Comparison of ENCODE assay signal across 18 cellular contexts in the genomic region with DNA sequence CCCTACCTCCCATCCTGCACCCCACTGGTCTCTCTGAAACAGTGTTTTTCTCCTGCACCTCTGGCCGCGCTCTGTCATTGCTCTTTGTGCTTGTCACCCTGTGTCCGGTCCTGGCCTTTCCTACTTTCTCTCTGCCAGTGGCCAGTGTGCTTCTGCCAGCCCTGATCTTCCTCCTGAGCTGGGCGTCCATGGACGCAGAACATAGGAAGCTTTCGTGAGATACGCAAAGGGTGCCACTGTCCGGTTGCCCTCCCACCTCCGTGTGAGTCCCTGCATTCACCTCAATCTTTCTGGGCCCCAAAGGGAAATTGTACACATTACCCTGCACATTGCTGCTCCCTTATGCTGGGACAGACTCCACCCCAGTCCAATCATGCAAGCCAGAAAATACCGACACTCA.
DNase-seq lines count a peak whose midpoint lies in the region; ATAC-seq, FAIRE-seq and TF ChIP-seq lines count a peak whose summit lies in the region.
"Had no signal": no experiment of that assay in that cellular context is flagged by ENCODE, and none has a peak within 500 bp of the region (broad histone marks: within the 10 kb centered on the region; RNA-seq: fewer than 3 reads in every experiment).

No MANE protein-coding gene starts in this region.

- H3K23ac ChIP-seq in trophoblast cell (ENCODE audit: low read length): no peak overlapping the region

- no peak overlapping the region for H3K4me3 ChIP-seq in trophoblast cell (ENCODE audit: low read depth, low read length)
- no peak overlapping the region for H3K4me3 ChIP-seq in kidney (ENCODE audit: low read length in 2 of 2)

- no peaks in the 10 kb centered on the region for H3K9me3 Mint-ChIP-seq in chondrocyte (ENCODE audit: low read depth)
- H3K9me3 Mint-ChIP-seq: CD4-positive, alpha-beta memory T cell had no signal

- peaks cover 3% of the 10 kb centered on the region for H3K9me3 ChIP-seq in trophoblast cell (ENCODE audit: insufficient read depth, low read depth, low read length)
- no peaks in the 10 kb centered on the region for H3K9me3 ChIP-seq in kidney (ENCODE audit: control insufficient read depth in 1 of 2, low read length in 2 of 2)

- H3K4me1 ChIP-seq in trophoblast cell (ENCODE audit: control insufficient read depth in 1 of 2, insufficient read depth in 2 of 2, low read length in 2 of 2) (no peaks in the 10 kb centered on the region), kidney (ENCODE audit: control insufficient read depth in 1 of 2, insufficient read depth in 1 of 2, low read depth in 1 of 2, low read length in 2 of 2) (no peaks in the 10 kb centered on the region)

- H3K18ac ChIP-seq in trophoblast cell (ENCODE audit: low read length): no peak overlapping the region

- no CpG with 5 or more reads among the region's 10 CpGs for WGBS in trophoblast cell (ENCODE audit: extremely low coverage, insufficient coverage, insufficient read length)

- H3K27me3 Mint-ChIP-seq in chondrocyte (ENCODE audit: low read depth): no peaks in the 10 kb centered on the region
- H3K27me3 Mint-ChIP-seq: CD4-positive, alpha-beta memory T cell had no signal

- no peak overlapping the region for H3K9ac ChIP-seq in trophoblast cell (ENCODE audit: low read length)
- no peak overlapping the region for H3K9ac ChIP-seq in kidney (ENCODE audit: low read length in 2 of 2)

- no peak for FAIRE-seq in kidney (lab: Jason Lieb, UNC)
- FAIRE-seq: GM12891, GM18507, H54 had no signal

- DNase-seq in chondrocyte (ENCODE audit: low spot score) (peak; percentile 67), mesenteric fat pad (ENCODE audit: low spot score) (peak; percentile 72), sciatic nerve (ENCODE audit: low spot score) (peak; percentile 37), trophoblast cell (no peak), kidney (no peak)
- DNase-seq: C1 segment of cervical spinal cord; Calu3; CD4-positive, alpha-beta memory T cell; COR-L47; DMS53; DMS79 treated with DMSO at 0.1 percent for 48 hours; GF-D8; GOT3; HCEC 1CT had no signal

- H4K91ac ChIP-seq in trophoblast cell (ENCODE audit: low read depth, low read length): no peak overlapping the region

- no peak overlapping the region for H4K12ac ChIP-seq in trophoblast cell (ENCODE audit: low read depth, low read length)

- H3K36me3 Mint-ChIP-seq in chondrocyte (ENCODE audit: low read depth): no peaks in the 10 kb centered on the region
- H3K36me3 Mint-ChIP-seq: CD4-positive, alpha-beta memory T cell had no signal

- H3K36me3 ChIP-seq in trophoblast cell (ENCODE audit: control insufficient read depth in 1 of 2, insufficient read depth in 2 of 2, low read length in 2 of 2) (no peaks in the 10 kb centered on the region), kidney (ENCODE audit: control insufficient read depth in 1 of 2, insufficient read depth in 2 of 2, low read length in 2 of 2) (no peaks in the 10 kb centered on the region)

- no peaks in the 10 kb centered on the region for H3K79me2 ChIP-seq in trophoblast cell (ENCODE audit: control insufficient read depth, insufficient read depth, low read length, poor library complexity)

- H2BK12ac ChIP-seq in trophoblast cell (ENCODE audit: low read length): no peak overlapping the region

- no peak overlapping the region for H2BK120ac ChIP-seq in trophoblast cell (ENCODE audit: insufficient read depth, low read length, poor library complexity)

- no peak overlapping the region for H3K4me3 Mint-ChIP-seq in chondrocyte (ENCODE audit: unreplicated experiment)
- H3K4me3 Mint-ChIP-seq: CD4-positive, alpha-beta memory T cell had no signal

- intact Hi-C loops in sciatic nerve (cut with DNase I): no loop called here
- intact Hi-C loops in kidney (cut with DNase I): no loop called here

- TF ChIP-seq CTCF in chondrocyte (IDR thresholded peaks at IDR 0.05) (no peak), kidney (IDR thresholded peaks at IDR 0.05; ENCODE audit: borderline replicate concordance, extremely low read depth, insufficient read depth) (no peak)

- H2AFZ ChIP-seq in trophoblast cell (ENCODE audit: insufficient read depth, low read length, poor library complexity): no peak overlapping the region

- no peaks in the 10 kb centered on the region for H3K27me3 ChIP-seq in trophoblast cell (ENCODE audit: insufficient read depth, low read length)

- no peak overlapping the region for H3K4ac ChIP-seq in trophoblast cell (ENCODE audit: low read depth, low read length)

- H2BK5ac ChIP-seq in trophoblast cell (ENCODE audit: low read depth, low read length, poor library complexity): no peak overlapping the region

- H3K27ac Mint-ChIP-seq in chondrocyte (ENCODE audit: unreplicated experiment): no peak overlapping the region
- H3K27ac Mint-ChIP-seq: CD4-positive, alpha-beta memory T cell had no signal

- no peaks in the 10 kb centered on the region for H3K79me1 ChIP-seq in trophoblast cell (ENCODE audit: low read length)

- H3K27ac ChIP-seq in trophoblast cell (ENCODE audit: low read depth, low read length): no peak overlapping the region
- no peak overlapping the region for H3K27ac ChIP-seq in kidney (ENCODE audit: low read depth in 2 of 2, low read length in 2 of 2)

- ATAC-seq in sciatic nerve: no peak
- no peak for ATAC-seq in HG03045 (IDR thresholded peaks at IDR 0.05; ENCODE audit: unreplicated experiment)

- H3K4me1 Mint-ChIP-seq in chondrocyte (ENCODE audit: low read depth): no peaks in the 10 kb centered on the region

- H3K4me2 ChIP-seq in trophoblast cell (ENCODE audit: low read length): no peak overlapping the region

- no peak overlapping the region for H4K8ac ChIP-seq in trophoblast cell (ENCODE audit: low read depth, low read length)

- no peak overlapping the region for H2AK5ac ChIP-seq in trophoblast cell (ENCODE audit: low read length)

- H3K14ac ChIP-seq in trophoblast cell (ENCODE audit: low read length): no peak overlapping the region

Comparison
In these comparisons a context has a peak if more than half of its experiments do, and no peak if none do; other contexts are left out.
1. DNase-seq: peak in chondrocyte (single experiment), mesenteric fat pad (single experiment) and sciatic nerve (single experiment); none in trophoblast cell (0 of 2) and kidney (single experiment).